16 cellular contexts compared by ENCODE assay signal in the genomic region with DNA sequence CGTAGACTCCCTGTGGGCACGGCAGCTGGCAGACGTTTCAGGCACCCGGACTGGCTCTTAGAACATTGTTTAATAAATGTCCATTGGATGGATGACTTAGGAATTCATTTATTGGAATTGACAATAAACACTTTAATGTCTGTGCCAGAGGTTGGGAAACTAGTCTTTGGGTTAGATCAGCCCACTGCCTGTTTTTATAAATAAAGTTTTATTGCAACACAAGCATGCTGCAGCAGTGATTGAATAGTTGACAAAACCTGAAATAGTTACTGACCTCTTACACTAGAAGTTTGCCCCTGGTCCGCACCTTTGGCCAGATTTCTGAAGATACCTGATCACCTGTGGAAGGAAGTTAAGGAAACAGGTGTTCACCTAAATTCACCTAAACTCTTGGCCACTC. TPM values are rescaled to one million over a fixed set of nuclear protein-coding genes. Genes with fewer than 3 reads are reported as not detected.
DNase-seq lines count a peak whose midpoint lies in the region; ATAC-seq, FAIRE-seq and TF ChIP-seq lines count a peak whose summit lies in the region.
"Had no signal": no experiment of that assay in that cellular context is flagged by ENCODE, and none has a peak within 500 bp of the region (broad histone marks: within the 10 kb centered on the region; RNA-seq: fewer than 3 reads in every experiment).

No MANE protein-coding gene starts in this region.

- WGBS in HepG2 (ENCODE audit: low lambda C conversion rate), result 61% methylated on average over 5 of the region's 5 CpGs
- WGBS in right lobe of liver (ENCODE audit: insufficient coverage, low coverage, low lambda C conversion rate, missing lambda C conversion rate), result 66% methylated on average over 5 of the region's 5 CpGs

- POLR2A ChIA-PET in HepG2 (lab: Yijun Ruan, JAX), result no interaction called here

- no peak for FAIRE-seq in HepG2 (lab: Jason Lieb, UNC)
- FAIRE-seq: HTR-8/SVneo had no signal

- H3K9me3 ChIP-seq in HepG2 (ENCODE audit: low read length) (no peaks in the 10 kb centered on the region), right lobe of liver (no peaks in the 10 kb centered on the region), OCI-LY1 (ENCODE audit: low read length) (no peaks in the 10 kb centered on the region), SU-DHL-6 (ENCODE audit: insufficient read depth, low read length) (no peaks in the 10 kb centered on the region)
- H3K9me3 ChIP-seq: A549, BLaER1 had no signal

- no peak for DNase-seq in HepG2 (ENCODE audit: low spot score)
- DNase-seq in right lobe of liver, result no peak
- no peak for DNase-seq in NCI-H146 (lab: John Stamatoyannopoulos, UW)
- DNase-seq in activated T-cell treated with anti-CD3 and anti-CD28 coated beads, Interleukin-2, amount 50 U/mL, for 48 hours, result no peak
- DNase-seq in head of caudate nucleus, result no peak

- H3F3A ChIP-seq in OCI-LY1 (ENCODE audit: insufficient read depth, low read length) (no peaks in the 10 kb centered on the region), SU-DHL-6 (ENCODE audit: insufficient read depth) (peaks cover 14% of the 10 kb centered on the region)

- TF ChIP-seq POLR2A in HepG2 (IDR thresholded peaks at IDR 0.05; ENCODE audit: insufficient read depth in 1 of 2, low read depth in 2 of 2, low read length in 2 of 2) (no peak), right lobe of liver (IDR thresholded peaks at IDR 0.05) (no peak)

- in situ Hi-C loops in HepG2 (cut with HindIII; ENCODE audit: extremely low pct_ligation_motif_present, low pct_unique_long_range_greater_than_20kb), result loop anchor here (5.0 kb wide), 1 partner anchor 109 kb away; no protein-coding TSS in a partner anchor

- TF ChIP-seq EP300 in HepG2 (IDR thresholded peaks at IDR 0.05; ENCODE audit: low read depth in 2 of 2, low read length in 2 of 2) (no peak), HepG2 (CRISPR knock-in tag; IDR thresholded peaks at IDR 0.05; ENCODE audit: borderline replicate concordance) (no peak)

- CTCF ChIA-PET in HepG2 (lab: Yijun Ruan, JAX; ENCODE audit: low intra/inter-chr PET ratio, low total read pairs), result interaction anchor here (1.1 to 1.9 kb wide), 4 partner anchors 105 to 115 kb away, joined by 3 to 29 read pairs (median 6); no protein-coding TSS in a partner anchor

- no peaks in the 10 kb centered on the region for H3K79me2 ChIP-seq in HepG2 (ENCODE audit: insufficient read depth, low read length)
- H3K79me2 ChIP-seq in OCI-LY1 (ENCODE audit: insufficient read depth, low read length), result no peaks in the 10 kb centered on the region
- H3K79me2 ChIP-seq in SU-DHL-6 (ENCODE audit: insufficient read depth, low read length), result no peaks in the 10 kb centered on the region

- H3K4me2 ChIP-seq in HepG2 (ENCODE audit: low read depth, low read length) (no peak overlapping the region), OCI-LY1 (ENCODE audit: low read length) (peak overlapping the region; percentile 60), SU-DHL-6 (ENCODE audit: low read depth, low read length, poor library complexity, severe bottlenecking) (peak overlapping the region; percentile 46)

- H3K36me3 ChIP-seq in HepG2 (replicated peaks in 1 of 2; ENCODE audit: control insufficient read depth in 1 of 2, insufficient read depth in 2 of 2, low read length in 2 of 2), result no peaks in the 10 kb centered on the region
- H3K36me3 ChIP-seq in right lobe of liver, result no peaks in the 10 kb centered on the region
- no peaks in the 10 kb centered on the region for H3K36me3 ChIP-seq in OCI-LY1 (ENCODE audit: insufficient read depth, low read length)
- no peaks in the 10 kb centered on the region for H3K36me3 ChIP-seq in SU-DHL-6 (ENCODE audit: low read length)
- H3K36me3 ChIP-seq: BLaER1 had no signal

- H2AFZ ChIP-seq in HepG2 (ENCODE audit: low read length) (no peak overlapping the region), OCI-LY1 (ENCODE audit: low read length) (0 out of 2 replicates have a peak overlapping the region, but pooled peaks have one; percentile 51), SU-DHL-6 (ENCODE audit: low read depth, low read length, severe bottlenecking) (peak overlapping the region; percentile 89)

- H3K27ac ChIP-seq in HepG2 (ENCODE audit: extremely low read length, insufficient read depth, low read length) (no peak overlapping the region), right lobe of liver (no peak overlapping the region), OCI-LY1 (ENCODE audit: low read depth, low read length, poor library complexity, severe bottlenecking) (no peak overlapping the region), SU-DHL-6 (ENCODE audit: low read depth, low read length) (peak overlapping the region; percentile 19; the same call in 1 of the 2 replicates)
- H3K27ac ChIP-seq: 22Rv1, A549, BLaER1 had no signal

- H3K9ac ChIP-seq in HepG2 (ENCODE audit: insufficient read depth, low read depth, low read length), result no peak overlapping the region
- no peak overlapping the region for H3K9ac ChIP-seq in OCI-LY1 (ENCODE audit: low read length)
- peak overlapping the region; percentile 31 for H3K9ac ChIP-seq in SU-DHL-6 (ENCODE audit: low read length)
- H3K9ac ChIP-seq: BLaER1 had no signal

- H3K27me3 ChIP-seq in HepG2 (ENCODE audit: control insufficient read depth in 1 of 2, insufficient read depth in 2 of 2, low read length in 2 of 2), result peaks cover 0 to 6% of the 10 kb centered on the region in 2 experiments; a peak in 2 of 5 replicates
- no peaks in the 10 kb centered on the region for H3K27me3 ChIP-seq in right lobe of liver
- H3K27me3 ChIP-seq in OCI-LY1 (ENCODE audit: insufficient read depth, low read length), result no peaks in the 10 kb centered on the region
- H3K27me3 ChIP-seq in SU-DHL-6 (ENCODE audit: low read length), result no peaks in the 10 kb centered on the region
- H3K27me3 ChIP-seq: BLaER1 had no signal

- H3K4me3 ChIP-seq in HepG2 (replicated peaks in 1 of 3; ENCODE audit: insufficient read depth in 1 of 3, low read depth in 2 of 3, low read length in 3 of 3) (no peak overlapping the region), right lobe of liver (no peak overlapping the region), OCI-LY1 (ENCODE audit: low read depth, low read length, poor library complexity, severe bottlenecking) (no peak overlapping the region), SU-DHL-6 (ENCODE audit: insufficient read depth, low read length, poor library complexity, severe bottlenecking) (no peak overlapping the region)
- H3K4me3 ChIP-seq: A549, BLaER1 had no signal

- intact Hi-C loops in HepG2 (cut with micrococcal nuclease; ENCODE audit: unreplicated experiment), result loop anchor here (1.0 kb wide), 2 partner anchors 112 to 116 kb away; no protein-coding TSS in a partner anchor
- intact Hi-C loops in right lobe of liver (cut with DNase I), result loop anchor here (5.0 kb wide), 2 partner anchors 109 to 114 kb away; no protein-coding TSS in a partner anchor
- intact Hi-C loops in head of caudate nucleus (cut with DNase I), result no loop called here

- H3K9me2 ChIP-seq in OCI-LY1 (ENCODE audit: low read depth, low read length) (no peaks in the 10 kb centered on the region), SU-DHL-6 (replicated peaks; ENCODE audit: insufficient read depth, low read length) (no peaks in the 10 kb centered on the region)

- no TSS peak for BruUV-seq in HepG2 (replicated peaks; lab: Mats Ljungman, UMichigan)

- no peak for TF ChIP-seq RAD21 in HepG2 (CRISPR knock-in tag; IDR thresholded peaks at IDR 0.05)

- no peak for ATAC-seq in HepG2
- no peak for ATAC-seq in right lobe of liver
- ATAC-seq in GM19452 (IDR thresholded peaks at IDR 0.05; ENCODE audit: unreplicated experiment), result no peak

- no peaks in the 10 kb centered on the region for H4K20me1 ChIP-seq in HepG2 (ENCODE audit: insufficient read depth, low read length)
- H4K20me1 ChIP-seq in OCI-LY1 (ENCODE audit: insufficient read depth, low read length), result no peaks in the 10 kb centered on the region
- no peaks in the 10 kb centered on the region for H4K20me1 ChIP-seq in SU-DHL-6 (ENCODE audit: low read depth, low read length)
- H4K20me1 ChIP-seq: BLaER1 had no signal

- no peak for TF ChIP-seq CTCF in HepG2 (CRISPR knock-in tag; IDR thresholded peaks at IDR 0.05)
- TF ChIP-seq CTCF in right lobe of liver (IDR thresholded peaks at IDR 0.05), result no peak
- TF ChIP-seq CTCF in OCI-LY1 (IDR thresholded peaks at IDR 0.05; ENCODE audit: low read length), result no peak
- no peak for TF ChIP-seq CTCF in SU-DHL-6 (IDR thresholded peaks at IDR 0.05; ENCODE audit: insufficient read depth, low read length, poor library complexity, severe bottlenecking)

- H3K4me1 ChIP-seq in HepG2 (ENCODE audit: insufficient read depth, low read length) (no peaks in the 10 kb centered on the region), right lobe of liver (peaks cover 0 to 5% (median 0%) of the 10 kb centered on the region in 4 donors), OCI-LY1 (ENCODE audit: insufficient read depth, low read length, severe bottlenecking) (peaks cover 13% of the 10 kb centered on the region)
- H3K4me1 ChIP-seq: A549, BLaER1 had no signal

TF ChIP-seq in HepG2, 621 proteins besides CTCF, POLR2A, EP300 and RAD21 (continues in another document):
- TF ChIP-seq ZNF569 (CRISPR knock-in tag; IDR thresholded peaks at IDR 0.05; ENCODE audit: borderline replicate concordance) (no peak), ZNF598 (CRISPR knock-in tag; IDR thresholded peaks at IDR 0.05; ENCODE audit: borderline replicate concordance) (no peak), SNAPC2 (CRISPR knock-in tag; IDR thresholded peaks at IDR 0.05) (no peak)

RNA-seq across cellular contexts. Expression of gene DMRT1, which starts 51.6 kb away (rescaled TPM):
- not detected in 2 replicates for total RNA-seq in HepG2 (2016; rRNA removed; fragmentation: Illumina TruSeq; extraction: Trizol)
- total RNA-seq in HepG2 (2016; cell fraction: cytosol; rRNA removed; fragmentation: Illumina TruSeq; extraction: Trizol; ENCODE audit: low read depth), result not detected in 2 replicates
- total RNA-seq in HepG2 (2016; cell fraction: insoluble cytoplasmic fraction; rRNA removed; fragmentation: Illumina TruSeq; extraction: Trizol), result not detected in 2 replicates
- not detected in 2 replicates for total RNA-seq in HepG2 (2016; cell fraction: membrane; rRNA removed; fragmentation: Illumina TruSeq; extraction: Trizol)
- not detected in 2 replicates for total RNA-seq in HepG2 (2016; cell fraction: nucleus; rRNA removed; fragmentation: Illumina TruSeq; extraction: Trizol)
- not detected in 2 replicates for polyA plus RNA-seq in HepG2 (2011; rRNA removed)
- polyA plus RNA-seq in HepG2 (2011; cell fraction: cytosol; rRNA removed), result not detected in 2 replicates
- polyA plus RNA-seq in HepG2 (2011; cell fraction: nucleus; rRNA removed), result not detected in 2 replicates
- not detected in 2 replicates for polyA plus RNA-seq in HepG2 (2012)
- not detected in 2 replicates for polyA plus RNA-seq in HepG2 (2016; cell fraction: cytosol; fragmentation: Illumina TruSeq; extraction: Trizol; ENCODE audit: low read depth)
- polyA plus RNA-seq in HepG2 (2016; cell fraction: insoluble cytoplasmic fraction; fragmentation: Illumina TruSeq; extraction: Trizol; ENCODE audit: low read depth), result not detected in 2 replicates
- not detected in 2 replicates for polyA plus RNA-seq in HepG2 (2016; cell fraction: membrane; fragmentation: Illumina TruSeq; extraction: Trizol; ENCODE audit: low read depth)
- polyA plus RNA-seq in HepG2 (2016; cell fraction: nucleus; fragmentation: Illumina TruSeq; extraction: Trizol; ENCODE audit: insufficient read depth, low read depth), result not detected in 2 replicates
- not detected in 2 replicates for polyA minus RNA-seq in HepG2 (2011; rRNA and poly(A)+ RNA removed; ENCODE audit: low replicate concordance)
- not detected in 2 replicates for polyA minus RNA-seq in HepG2 (2011; cell fraction: cytosol; rRNA and poly(A)+ RNA removed)
- not detected in 2 replicates for polyA minus RNA-seq in HepG2 (2011; cell fraction: nucleus; rRNA and poly(A)+ RNA removed)
- total RNA-seq in right lobe of liver, result not detected
- total RNA-seq: CD4-positive, alpha-beta memory T cell; H1; H9 had no signal
- polyA plus RNA-seq: A549; CD14-positive monocyte; CD4-positive, alpha-beta memory T cell had no signal
